Comparison of ENCODE assay signal across 1 cellular context in the genomic region with DNA sequence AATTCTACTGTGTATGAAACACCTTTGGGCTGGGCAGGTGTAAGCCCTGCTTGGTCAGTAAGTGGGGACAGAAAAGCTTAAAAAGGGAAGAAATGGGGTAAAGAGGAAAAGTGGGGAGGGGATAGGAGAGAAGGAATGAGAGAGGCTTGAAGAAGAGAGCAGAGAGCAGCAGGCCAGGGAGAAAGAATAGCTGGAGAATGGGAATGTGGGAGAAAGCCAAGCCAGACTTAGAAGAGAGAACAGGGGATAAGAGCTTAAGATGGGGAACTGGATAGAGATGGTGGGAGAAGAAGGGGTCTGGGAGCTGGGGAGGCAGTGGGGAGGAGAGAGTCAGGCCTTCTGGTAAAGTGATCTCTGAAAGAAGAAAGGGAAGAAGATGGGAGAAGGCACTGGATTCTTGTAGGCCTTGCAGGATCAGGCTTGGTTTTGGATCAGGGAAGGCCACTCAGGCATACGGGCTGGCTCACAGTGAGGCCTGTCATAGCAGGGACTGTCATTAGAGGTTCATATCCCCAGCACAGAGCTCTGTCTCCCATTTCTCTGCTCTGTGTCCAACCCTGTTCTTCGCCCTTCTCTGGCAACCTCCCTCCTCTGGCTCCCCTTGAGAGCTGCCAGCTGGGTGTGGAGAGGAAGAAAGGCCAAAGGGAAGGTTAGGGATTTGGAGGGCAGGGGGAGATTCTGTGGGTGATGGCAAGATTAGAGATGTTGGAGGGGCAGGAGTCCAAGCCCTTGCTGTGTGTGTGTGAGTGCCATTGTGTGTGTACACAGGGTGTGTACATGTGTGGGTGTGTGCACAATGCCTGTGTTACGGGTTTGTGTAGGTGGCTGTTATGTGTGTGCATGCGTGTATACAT.
TF ChIP-seq lines count a peak whose summit lies in the region.

No MANE protein-coding gene starts in this region.

TF ChIP-seq in K562, 482 proteins besides CTCF, POLR2A, EP300 and RAD21 (continued from another document and continues in another):
- TF ChIP-seq ELF4 (CRISPR knock-in tag; IDR thresholded peaks at IDR 0.05) (0 out of 2 replicates have a peak, but pooled peaks have one; percentile 33), ZNF384 (IDR thresholded peaks at IDR 0.05; ENCODE audit: low read depth, low read length) (no peak), SIX5 (IDR thresholded peaks at IDR 0.05; ENCODE audit: borderline replicate concordance in 1 of 2, insufficient read depth in 1 of 2, low read depth in 1 of 2, low read length in 2 of 2) (no peak), ZNF785 (CRISPR knock-in tag; IDR thresholded peaks at IDR 0.05) (no peak), CAMTA2 (CRISPR knock-in tag; conservative IDR thresholded peaks at IDR 0.05) (no peak), MTA1 (IDR thresholded peaks at IDR 0.05; ENCODE audit: borderline replicate concordance) (peak; percentile 25; the same call in 1 of the 2 replicates), CC2D1A (IDR thresholded peaks at IDR 0.05) (peak; percentile 28; the same call in 1 of the 2 replicates), AFF1 (IDR thresholded peaks at IDR 0.05; ENCODE audit: low read depth in 1 of 2, partially characterized antibody in 2 of 2) (peak in 1 of 2 experiments; percentile 36), ID3 (CRISPR knock-in tag; IDR thresholded peaks at IDR 0.05) (no peak), ID3 (tag; IDR thresholded peaks at IDR 0.05) (no peak), LARP7 (IDR thresholded peaks at IDR 0.05) (peak; percentile 64; the same call in 1 of the 2 replicates), NCOA1 (IDR thresholded peaks at IDR 0.05; ENCODE audit: low read depth) (no peak), THRAP3 (IDR thresholded peaks at IDR 0.05; ENCODE audit: borderline replicate concordance) (peak; percentile 69; the same call in 1 of the 2 replicates), NR2C2 (CRISPR knock-in tag; IDR thresholded peaks at IDR 0.05) (peak; percentile 18; the same call in 1 of the 2 replicates), NR2C2 (tag; IDR thresholded peaks at IDR 0.05) (no peak), TCFL5 (CRISPR knock-in tag; conservative IDR thresholded peaks at IDR 0.05) (no peak), SRSF3 (IDR thresholded peaks at IDR 0.05; ENCODE audit: insufficient read depth, low read length) (no peak), PTRF (tag; IDR thresholded peaks at IDR 0.05) (no peak), CBFA2T3 (IDR thresholded peaks at IDR 0.05) (0 out of 2 replicates have a peak, but pooled peaks have one; percentile 12), HLTF (IDR thresholded peaks at IDR 0.05) (0 out of 2 replicates have a peak, but pooled peaks have one; percentile 32), PML (IDR thresholded peaks at IDR 0.05; ENCODE audit: low read length) (no peak), ZNF707 (CRISPR knock-in tag; conservative IDR thresholded peaks at IDR 0.05) (no peak), L3MBTL2 (IDR thresholded peaks at IDR 0.05) (no peak), SMARCA5 (IDR thresholded peaks at IDR 0.05) (peak; percentile 61; the same call in 1 of the 2 replicates), ZEB2 (IDR thresholded peaks at IDR 0.05) (0 out of 2 replicates have a peak, but pooled peaks have one; percentile 19), ZNF75A (CRISPR knock-in tag; IDR thresholded peaks at IDR 0.05) (no peak), HDAC2 (IDR thresholded peaks at IDR 0.05) (no peak), ARHGAP35 (IDR thresholded peaks at IDR 0.05; ENCODE audit: partially characterized antibody) (peak; percentile 78), CTBP1 (IDR thresholded peaks at IDR 0.05; ENCODE audit: borderline replicate concordance) (0 out of 2 replicates have a peak, but pooled peaks have one; percentile 11), NFIX (CRISPR knock-in tag; IDR thresholded peaks at IDR 0.05; ENCODE audit: low read depth) (no peak), PHB2 (IDR thresholded peaks at IDR 0.05; ENCODE audit: low read depth) (0 out of 2 replicates have a peak, but pooled peaks have one; percentile 33), SIN3A (IDR thresholded peaks at IDR 0.05; ENCODE audit: borderline replicate concordance in 2 of 2, control insufficient read depth in 1 of 2, low read depth in 2 of 2, low read length in 2 of 2) (no peak), TARDBP (IDR thresholded peaks at IDR 0.05) (0 out of 2 replicates have a peak, but pooled peaks have one; percentile 7), ZBTB2 (IDR thresholded peaks at IDR 0.05) (peak; percentile 43; the same call in 1 of the 2 replicates), PHTF2 (CRISPR knock-in tag; IDR thresholded peaks at IDR 0.05) (no peak), ZBTB34 (CRISPR knock-in tag; IDR thresholded peaks at IDR 0.05) (no peak), NCOA4 (IDR thresholded peaks at IDR 0.05; ENCODE audit: partially characterized antibody) (no peak), HMG20B (CRISPR knock-in tag; IDR thresholded peaks at IDR 0.05) (no peak)
- TF ChIP-seq, protein P1, sequence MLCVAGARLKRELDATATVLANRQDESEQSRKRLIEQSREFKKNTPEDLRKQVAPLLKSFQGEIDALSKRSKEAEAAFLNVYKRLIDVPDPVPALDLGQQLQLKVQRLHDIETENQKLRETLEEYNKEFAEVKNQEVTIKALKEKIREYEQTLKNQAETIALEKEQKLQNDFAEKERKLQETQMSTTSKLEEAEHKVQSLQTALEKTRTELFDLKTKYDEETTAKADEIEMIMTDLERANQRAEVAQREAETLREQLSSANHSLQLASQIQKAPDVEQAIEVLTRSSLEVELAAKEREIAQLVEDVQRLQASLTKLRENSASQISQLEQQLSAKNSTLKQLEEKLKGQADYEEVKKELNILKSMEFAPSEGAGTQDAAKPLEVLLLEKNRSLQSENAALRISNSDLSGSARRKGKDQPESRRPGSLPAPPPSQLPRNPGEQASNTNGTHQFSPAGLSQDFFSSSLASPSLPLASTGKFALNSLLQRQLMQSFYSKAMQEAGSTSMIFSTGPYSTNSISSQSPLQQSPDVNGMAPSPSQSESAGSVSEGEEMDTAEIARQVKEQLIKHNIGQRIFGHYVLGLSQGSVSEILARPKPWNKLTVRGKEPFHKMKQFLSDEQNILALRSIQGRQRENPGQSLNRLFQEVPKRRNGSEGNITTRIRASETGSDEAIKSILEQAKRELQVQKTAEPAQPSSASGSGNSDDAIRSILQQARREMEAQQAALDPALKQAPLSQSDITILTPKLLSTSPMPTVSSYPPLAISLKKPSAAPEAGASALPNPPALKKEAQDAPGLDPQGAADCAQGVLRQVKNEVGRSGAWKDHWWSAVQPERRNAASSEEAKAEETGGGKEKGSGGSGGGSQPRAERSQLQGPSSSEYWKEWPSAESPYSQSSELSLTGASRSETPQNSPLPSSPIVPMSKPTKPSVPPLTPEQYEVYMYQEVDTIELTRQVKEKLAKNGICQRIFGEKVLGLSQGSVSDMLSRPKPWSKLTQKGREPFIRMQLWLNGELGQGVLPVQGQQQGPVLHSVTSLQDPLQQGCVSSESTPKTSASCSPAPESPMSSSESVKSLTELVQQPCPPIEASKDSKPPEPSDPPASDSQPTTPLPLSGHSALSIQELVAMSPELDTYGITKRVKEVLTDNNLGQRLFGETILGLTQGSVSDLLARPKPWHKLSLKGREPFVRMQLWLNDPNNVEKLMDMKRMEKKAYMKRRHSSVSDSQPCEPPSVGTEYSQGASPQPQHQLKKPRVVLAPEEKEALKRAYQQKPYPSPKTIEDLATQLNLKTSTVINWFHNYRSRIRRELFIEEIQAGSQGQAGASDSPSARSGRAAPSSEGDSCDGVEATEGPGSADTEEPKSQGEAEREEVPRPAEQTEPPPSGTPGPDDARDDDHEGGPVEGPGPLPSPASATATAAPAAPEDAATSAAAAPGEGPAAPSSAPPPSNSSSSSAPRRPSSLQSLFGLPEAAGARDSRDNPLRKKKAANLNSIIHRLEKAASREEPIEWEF (CRISPR knock-in tag; IDR thresholded peaks at IDR 0.05) = no peak
- TF ChIP-seq, protein P2, sequence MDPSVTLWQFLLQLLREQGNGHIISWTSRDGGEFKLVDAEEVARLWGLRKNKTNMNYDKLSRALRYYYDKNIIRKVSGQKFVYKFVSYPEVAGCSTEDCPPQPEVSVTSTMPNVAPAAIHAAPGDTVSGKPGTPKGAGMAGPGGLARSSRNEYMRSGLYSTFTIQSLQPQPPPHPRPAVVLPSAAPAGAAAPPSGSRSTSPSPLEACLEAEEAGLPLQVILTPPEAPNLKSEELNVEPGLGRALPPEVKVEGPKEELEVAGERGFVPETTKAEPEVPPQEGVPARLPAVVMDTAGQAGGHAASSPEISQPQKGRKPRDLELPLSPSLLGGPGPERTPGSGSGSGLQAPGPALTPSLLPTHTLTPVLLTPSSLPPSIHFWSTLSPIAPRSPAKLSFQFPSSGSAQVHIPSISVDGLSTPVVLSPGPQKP (CRISPR knock-in tag; IDR thresholded peaks at IDR 0.05) = no peak
- TF ChIP-seq, protein P3, sequence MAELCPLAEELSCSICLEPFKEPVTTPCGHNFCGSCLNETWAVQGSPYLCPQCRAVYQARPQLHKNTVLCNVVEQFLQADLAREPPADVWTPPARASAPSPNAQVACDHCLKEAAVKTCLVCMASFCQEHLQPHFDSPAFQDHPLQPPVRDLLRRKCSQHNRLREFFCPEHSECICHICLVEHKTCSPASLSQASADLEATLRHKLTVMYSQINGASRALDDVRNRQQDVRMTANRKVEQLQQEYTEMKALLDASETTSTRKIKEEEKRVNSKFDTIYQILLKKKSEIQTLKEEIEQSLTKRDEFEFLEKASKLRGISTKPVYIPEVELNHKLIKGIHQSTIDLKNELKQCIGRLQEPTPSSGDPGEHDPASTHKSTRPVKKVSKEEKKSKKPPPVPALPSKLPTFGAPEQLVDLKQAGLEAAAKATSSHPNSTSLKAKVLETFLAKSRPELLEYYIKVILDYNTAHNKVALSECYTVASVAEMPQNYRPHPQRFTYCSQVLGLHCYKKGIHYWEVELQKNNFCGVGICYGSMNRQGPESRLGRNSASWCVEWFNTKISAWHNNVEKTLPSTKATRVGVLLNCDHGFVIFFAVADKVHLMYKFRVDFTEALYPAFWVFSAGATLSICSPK (IDR thresholded peaks at IDR 0.05; ENCODE audit: borderline replicate concordance) = 0 out of 2 replicates have a peak, but pooled peaks have one; percentile 74
- TF ChIP-seq, protein P4, sequence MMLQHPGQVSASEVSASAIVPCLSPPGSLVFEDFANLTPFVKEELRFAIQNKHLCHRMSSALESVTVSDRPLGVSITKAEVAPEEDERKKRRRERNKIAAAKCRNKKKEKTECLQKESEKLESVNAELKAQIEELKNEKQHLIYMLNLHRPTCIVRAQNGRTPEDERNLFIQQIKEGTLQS (IDR thresholded peaks at IDR 0.05) = no peak
- TF ChIP-seq, protein P4 (CRISPR knock-in tag; conservative IDR thresholded peaks at IDR 0.05) = no peak
